ENCODE assay signal across 2 cellular contexts in the genomic region with DNA sequence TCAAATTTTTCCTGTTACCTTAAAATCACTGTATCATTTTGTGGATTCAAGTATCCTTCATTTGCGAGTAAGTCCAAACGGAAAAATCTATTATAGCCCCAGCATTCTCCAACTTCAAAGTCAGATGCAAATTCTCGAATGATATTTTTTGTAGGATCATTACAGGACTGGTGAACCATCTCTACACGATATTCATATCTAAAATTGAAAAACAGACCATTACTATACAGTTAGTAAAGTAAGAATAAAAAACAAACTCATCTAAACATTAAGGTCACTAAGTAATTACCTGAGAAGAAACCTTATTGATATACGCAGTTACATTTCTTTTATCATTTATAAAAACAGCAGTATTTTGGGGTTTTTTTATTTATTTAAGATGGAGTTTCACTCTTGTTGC.
TF ChIP-seq lines count a peak whose summit lies in the region.

No MANE protein-coding gene starts in this region.

TF ChIP-seq in GM12878, 131 proteins besides CTCF, POLR2A, EP300 and RAD21:
- TF ChIP-seq ETV6 (conservative IDR thresholded peaks at IDR 0.05 in 1 of 2, IDR thresholded peaks at IDR 0.05 in 1 of 2; ENCODE audit: borderline replicate concordance in 1 of 2, low read depth in 1 of 2) = peak in 1 of 2 experiments; percentile 94; a peak in 2 of 4 replicates
- TF ChIP-seq FOXM1 (IDR thresholded peaks at IDR 0.05; ENCODE audit: low read depth, low read length) = no peak
- TF ChIP-seq NFXL1 (IDR thresholded peaks at IDR 0.05; ENCODE audit: borderline replicate concordance) = peak; percentile 67; the same call in 1 of the 2 replicates
- TF ChIP-seq KDM1A (IDR thresholded peaks at IDR 0.05; ENCODE audit: borderline replicate concordance) = no peak

TF ChIP-seq in GM23338, 12 proteins besides CTCF, POLR2A, EP300 and RAD21:
- TF ChIP-seq CREB1 (CRISPR knock-in tag; IDR thresholded peaks at IDR 0.05; ENCODE audit: low read depth) (no peak), STAT1 (IDR thresholded peaks at IDR 0.05; ENCODE audit: unreplicated experiment) (no peak), ZNF331 (CRISPR knock-in tag; IDR thresholded peaks at IDR 0.05; ENCODE audit: low read depth) (no peak), EZH2phosphoT487 (IDR thresholded peaks at IDR 0.05; ENCODE audit: unreplicated experiment) (no peak), ZNF114 (CRISPR knock-in tag; IDR thresholded peaks at IDR 0.05) (no peak), JUNB (IDR thresholded peaks at IDR 0.05; ENCODE audit: unreplicated experiment) (no peak), POLR2AphosphoS5 (IDR thresholded peaks at IDR 0.05; ENCODE audit: low read depth) (no peak), NANOG (IDR thresholded peaks at IDR 0.05; ENCODE audit: borderline replicate concordance) (no peak), EZH2 (IDR thresholded peaks at IDR 0.05; ENCODE audit: low read depth, unreplicated experiment) (no peak)
- TF ChIP-seq, protein P1, sequence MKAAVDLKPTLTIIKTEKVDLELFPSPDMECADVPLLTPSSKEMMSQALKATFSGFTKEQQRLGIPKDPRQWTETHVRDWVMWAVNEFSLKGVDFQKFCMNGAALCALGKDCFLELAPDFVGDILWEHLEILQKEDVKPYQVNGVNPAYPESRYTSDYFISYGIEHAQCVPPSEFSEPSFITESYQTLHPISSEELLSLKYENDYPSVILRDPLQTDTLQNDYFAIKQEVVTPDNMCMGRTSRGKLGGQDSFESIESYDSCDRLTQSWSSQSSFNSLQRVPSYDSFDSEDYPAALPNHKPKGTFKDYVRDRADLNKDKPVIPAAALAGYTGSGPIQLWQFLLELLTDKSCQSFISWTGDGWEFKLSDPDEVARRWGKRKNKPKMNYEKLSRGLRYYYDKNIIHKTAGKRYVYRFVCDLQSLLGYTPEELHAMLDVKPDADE (IDR thresholded peaks at IDR 0.05) = no peak
- TF ChIP-seq, protein P2, sequence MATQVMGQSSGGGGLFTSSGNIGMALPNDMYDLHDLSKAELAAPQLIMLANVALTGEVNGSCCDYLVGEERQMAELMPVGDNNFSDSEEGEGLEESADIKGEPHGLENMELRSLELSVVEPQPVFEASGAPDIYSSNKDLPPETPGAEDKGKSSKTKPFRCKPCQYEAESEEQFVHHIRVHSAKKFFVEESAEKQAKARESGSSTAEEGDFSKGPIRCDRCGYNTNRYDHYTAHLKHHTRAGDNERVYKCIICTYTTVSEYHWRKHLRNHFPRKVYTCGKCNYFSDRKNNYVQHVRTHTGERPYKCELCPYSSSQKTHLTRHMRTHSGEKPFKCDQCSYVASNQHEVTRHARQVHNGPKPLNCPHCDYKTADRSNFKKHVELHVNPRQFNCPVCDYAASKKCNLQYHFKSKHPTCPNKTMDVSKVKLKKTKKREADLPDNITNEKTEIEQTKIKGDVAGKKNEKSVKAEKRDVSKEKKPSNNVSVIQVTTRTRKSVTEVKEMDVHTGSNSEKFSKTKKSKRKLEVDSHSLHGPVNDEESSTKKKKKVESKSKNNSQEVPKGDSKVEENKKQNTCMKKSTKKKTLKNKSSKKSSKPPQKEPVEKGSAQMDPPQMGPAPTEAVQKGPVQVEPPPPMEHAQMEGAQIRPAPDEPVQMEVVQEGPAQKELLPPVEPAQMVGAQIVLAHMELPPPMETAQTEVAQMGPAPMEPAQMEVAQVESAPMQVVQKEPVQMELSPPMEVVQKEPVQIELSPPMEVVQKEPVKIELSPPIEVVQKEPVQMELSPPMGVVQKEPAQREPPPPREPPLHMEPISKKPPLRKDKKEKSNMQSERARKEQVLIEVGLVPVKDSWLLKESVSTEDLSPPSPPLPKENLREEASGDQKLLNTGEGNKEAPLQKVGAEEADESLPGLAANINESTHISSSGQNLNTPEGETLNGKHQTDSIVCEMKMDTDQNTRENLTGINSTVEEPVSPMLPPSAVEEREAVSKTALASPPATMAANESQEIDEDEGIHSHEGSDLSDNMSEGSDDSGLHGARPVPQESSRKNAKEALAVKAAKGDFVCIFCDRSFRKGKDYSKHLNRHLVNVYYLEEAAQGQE (IDR thresholded peaks at IDR 0.05; ENCODE audit: unreplicated experiment) = no peak
- TF ChIP-seq, protein P3, sequence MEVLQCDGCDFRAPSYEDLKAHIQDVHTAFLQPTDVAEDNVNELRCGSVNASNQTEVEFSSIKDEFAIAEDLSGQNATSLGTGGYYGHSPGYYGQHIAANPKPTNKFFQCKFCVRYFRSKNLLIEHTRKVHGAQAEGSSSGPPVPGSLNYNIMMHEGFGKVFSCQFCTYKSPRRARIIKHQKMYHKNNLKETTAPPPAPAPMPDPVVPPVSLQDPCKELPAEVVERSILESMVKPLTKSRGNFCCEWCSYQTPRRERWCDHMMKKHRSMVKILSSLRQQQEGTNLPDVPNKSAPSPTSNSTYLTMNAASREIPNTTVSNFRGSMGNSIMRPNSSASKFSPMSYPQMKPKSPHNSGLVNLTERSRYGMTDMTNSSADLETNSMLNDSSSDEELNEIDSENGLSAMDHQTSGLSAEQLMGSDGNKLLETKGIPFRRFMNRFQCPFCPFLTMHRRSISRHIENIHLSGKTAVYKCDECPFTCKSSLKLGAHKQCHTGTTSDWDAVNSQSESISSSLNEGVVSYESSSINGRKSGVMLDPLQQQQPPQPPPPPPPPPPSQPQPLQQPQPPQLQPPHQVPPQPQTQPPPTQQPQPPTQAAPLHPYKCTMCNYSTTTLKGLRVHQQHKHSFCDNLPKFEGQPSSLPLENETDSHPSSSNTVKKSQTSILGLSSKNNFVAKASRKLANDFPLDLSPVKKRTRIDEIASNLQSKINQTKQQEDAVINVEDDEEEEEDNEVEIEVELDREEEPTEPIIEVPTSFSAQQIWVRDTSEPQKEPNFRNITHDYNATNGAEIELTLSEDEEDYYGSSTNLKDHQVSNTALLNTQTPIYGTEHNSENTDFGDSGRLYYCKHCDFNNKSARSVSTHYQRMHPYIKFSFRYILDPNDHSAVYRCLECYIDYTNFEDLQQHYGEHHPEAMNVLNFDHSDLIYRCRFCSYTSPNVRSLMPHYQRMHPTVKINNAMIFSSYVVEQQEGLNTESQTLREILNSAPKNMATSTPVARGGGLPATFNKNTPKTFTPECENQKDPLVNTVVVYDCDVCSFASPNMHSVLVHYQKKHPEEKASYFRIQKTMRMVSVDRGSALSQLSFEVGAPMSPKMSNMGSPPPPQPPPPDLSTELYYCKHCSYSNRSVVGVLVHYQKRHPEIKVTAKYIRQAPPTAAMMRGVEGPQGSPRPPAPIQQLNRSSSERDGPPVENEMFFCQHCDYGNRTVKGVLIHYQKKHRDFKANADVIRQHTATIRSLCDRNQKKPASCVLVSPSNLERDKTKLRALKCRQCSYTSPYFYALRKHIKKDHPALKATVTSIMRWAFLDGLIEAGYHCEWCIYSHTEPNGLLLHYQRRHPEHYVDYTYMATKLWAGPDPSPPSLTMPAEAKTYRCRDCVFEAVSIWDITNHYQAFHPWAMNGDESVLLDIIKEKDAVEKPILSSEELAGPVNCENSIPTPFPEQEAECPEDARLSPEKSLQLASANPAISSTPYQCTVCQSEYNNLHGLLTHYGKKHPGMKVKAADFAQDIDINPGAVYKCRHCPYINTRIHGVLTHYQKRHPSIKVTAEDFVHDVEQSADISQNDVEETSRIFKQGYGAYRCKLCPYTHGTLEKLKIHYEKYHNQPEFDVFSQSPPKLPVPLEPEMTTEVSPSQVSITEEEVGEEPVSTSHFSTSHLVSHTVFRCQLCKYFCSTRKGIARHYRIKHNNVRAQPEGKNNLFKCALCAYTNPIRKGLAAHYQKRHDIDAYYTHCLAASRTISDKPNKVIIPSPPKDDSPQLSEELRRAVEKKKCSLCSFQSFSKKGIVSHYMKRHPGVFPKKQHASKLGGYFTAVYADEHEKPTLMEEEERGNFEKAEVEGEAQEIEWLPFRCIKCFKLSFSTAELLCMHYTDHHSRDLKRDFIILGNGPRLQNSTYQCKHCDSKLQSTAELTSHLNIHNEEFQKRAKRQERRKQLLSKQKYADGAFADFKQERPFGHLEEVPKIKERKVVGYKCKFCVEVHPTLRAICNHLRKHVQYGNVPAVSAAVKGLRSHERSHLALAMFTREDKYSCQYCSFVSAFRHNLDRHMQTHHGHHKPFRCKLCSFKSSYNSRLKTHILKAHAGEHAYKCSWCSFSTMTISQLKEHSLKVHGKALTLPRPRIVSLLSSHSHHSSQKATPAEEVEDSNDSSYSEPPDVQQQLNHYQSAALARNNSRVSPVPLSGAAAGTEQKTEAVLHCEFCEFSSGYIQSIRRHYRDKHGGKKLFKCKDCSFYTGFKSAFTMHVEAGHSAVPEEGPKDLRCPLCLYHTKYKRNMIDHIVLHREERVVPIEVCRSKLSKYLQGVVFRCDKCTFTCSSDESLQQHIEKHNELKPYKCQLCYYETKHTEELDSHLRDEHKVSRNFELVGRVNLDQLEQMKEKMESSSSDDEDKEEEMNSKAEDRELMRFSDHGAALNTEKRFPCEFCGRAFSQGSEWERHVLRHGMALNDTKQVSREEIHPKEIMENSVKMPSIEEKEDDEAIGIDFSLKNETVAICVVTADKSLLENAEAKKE (CRISPR knock-in tag; IDR thresholded peaks at IDR 0.05) = no peak
